Comparison of ENCODE assay signal across 15 cellular contexts in the genomic region with DNA sequence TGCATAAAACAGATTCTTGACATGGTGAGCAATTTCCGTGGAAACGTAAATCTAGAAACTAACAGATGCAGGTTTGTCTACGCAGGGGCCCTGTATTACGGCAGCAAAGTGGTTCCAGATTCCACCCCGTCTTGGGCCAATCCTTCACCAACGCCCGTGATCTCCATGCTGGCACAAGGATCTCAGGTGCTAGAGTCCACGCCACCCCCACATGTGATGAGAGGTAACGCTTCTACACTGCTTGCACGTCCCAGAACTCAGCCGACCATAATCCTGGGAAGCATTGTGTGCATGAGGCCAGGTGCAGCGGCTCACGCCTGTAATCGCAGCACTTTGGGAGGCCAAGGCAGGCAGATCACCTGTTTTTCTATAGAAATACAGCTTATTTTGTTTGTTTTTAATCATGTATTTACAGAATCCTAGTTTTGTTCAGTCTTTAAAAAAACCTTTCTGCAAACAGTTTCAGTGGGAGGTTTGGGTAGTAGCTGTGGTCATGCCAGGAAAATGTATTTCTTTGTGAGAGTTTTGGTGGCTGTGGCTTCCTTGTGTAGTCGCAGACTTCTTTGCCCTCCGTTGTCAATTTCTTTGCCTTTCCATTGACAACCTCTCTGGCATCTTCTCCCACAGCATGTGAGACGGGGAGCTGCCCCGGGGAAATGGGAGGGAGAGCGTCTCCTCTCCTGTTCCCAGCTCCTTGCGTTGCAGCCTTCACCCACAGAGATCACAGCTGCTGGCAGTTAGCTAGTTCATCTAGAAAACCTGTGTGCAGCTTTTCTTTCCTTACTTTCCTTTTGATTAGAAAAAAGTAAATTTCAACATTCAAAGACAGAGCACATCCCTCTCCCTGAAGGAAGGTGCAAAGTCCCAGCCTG. TPM values are rescaled to one million over a fixed set of nuclear protein-coding genes. Genes with fewer than 3 reads are reported as not detected.
"Had no signal": no experiment of that assay in that cellular context is flagged by ENCODE, and none has a peak within 500 bp of the region (broad histone marks: within the 10 kb centered on the region; RNA-seq: fewer than 3 reads in every experiment).

No MANE protein-coding gene starts in this region.

- ATAC-seq: activated CD4-positive, alpha-beta T cell treated with anti-CD3 and anti-CD28 coated beads for 36 hours; gastrocnemius medialis; heart right ventricle; left cardiac atrium; pancreas; stimulated activated memory B cell treated with anti-CD40 and anti-IgM and Interleukin-4, amounts not matched to agents 10 μg/mL and 1 μg/mL and 100 μg/mL, for 72 hours had no signal

- H3K27ac ChIP-seq: gastrocnemius medialis, heart right ventricle, pancreas had no signal

- DNase-seq: activated CD4-positive, alpha-beta memory T cell treated with anti-CD3 and anti-CD28 coated beads for 36 hours; activated CD4-positive, alpha-beta T cell treated with anti-CD3 and anti-CD28 coated beads for 36 hours; activated effector memory CD4-positive, alpha-beta T cell treated with Interleukin-2 at 50 U/mL for 16 hours; activated naive CD4-positive, alpha-beta T cell treated with anti-CD3 and anti-CD28 coated beads, Interleukin-2, amount 50 U/mL, for 16 hours; activated T-cell treated with anti-CD3 and anti-CD28 coated beads, Interleukin-2, amount 50 U/mL, for 24 hours; erythroblast; gastrocnemius medialis; heart right ventricle; left cardiac atrium; midbrain; pancreas; stimulated activated CD4-positive, alpha-beta T cell treated with anti-CD3 and anti-CD28 coated beads, Interleukin-12 subunit alpha, Interleukin-12 subunit beta, amount 100 ng/mL, for 4 hours; stimulated activated CD4-positive, alpha-beta T cell treated with anti-CD3 and anti-CD28 coated beads, Interleukin-2, amount 100 ng/mL, for 24 hours had no signal

- H3K9me3 ChIP-seq: gastrocnemius medialis, heart right ventricle, pancreas had no signal

- H3K36me3 ChIP-seq: gastrocnemius medialis, heart right ventricle, pancreas had no signal

- H3K4me1 ChIP-seq: gastrocnemius medialis, heart right ventricle, pancreas had no signal

- H3K27me3 ChIP-seq: gastrocnemius medialis, heart right ventricle, pancreas had no signal

- H3K4me3 ChIP-seq: gastrocnemius medialis, heart right ventricle, pancreas had no signal

RNA-seq across cellular contexts. Expression of gene ITIH2, which starts 35.7 kb away (rescaled TPM):
- polyA plus RNA-seq: heart right ventricle, neural cell, pancreas had no signal
